In the genomic region with DNA sequence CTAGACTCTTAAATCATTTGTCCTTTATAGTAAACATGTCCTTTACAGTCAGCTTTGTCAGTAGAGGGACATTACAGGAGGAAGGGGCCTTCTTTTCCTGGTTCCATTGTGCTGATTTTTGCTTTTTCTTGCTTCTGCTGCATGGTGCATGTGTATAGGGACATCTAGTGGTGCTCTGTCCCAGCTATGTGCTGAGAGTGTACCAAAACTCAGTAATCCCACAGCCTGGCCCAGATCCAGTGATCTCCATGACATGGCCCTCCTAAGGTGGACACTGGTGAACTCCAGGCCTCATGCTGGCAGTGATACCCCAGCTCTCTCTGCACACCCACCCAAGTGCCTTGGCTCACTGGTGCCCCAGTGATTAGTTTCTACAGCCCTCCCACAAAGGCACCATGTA, we compare ENCODE assay signal across 9 cellular contexts. TPM values are rescaled to one million over a fixed set of nuclear protein-coding genes. Genes with fewer than 3 reads are reported as not detected.
DNase-seq lines count a peak whose midpoint lies in the region; FAIRE-seq and TF ChIP-seq lines count a peak whose summit lies in the region.
"Had no signal": no experiment of that assay in that cellular context is flagged by ENCODE, and none has a peak within 500 bp of the region (broad histone marks: within the 10 kb centered on the region; RNA-seq: fewer than 3 reads in every experiment).

No MANE protein-coding gene starts in this region.

- intact Hi-C loops in endothelial cell of umbilical vein (cut with micrococcal nuclease) (loop anchor here (1.0 to 10.0 kb wide), 3 partner anchors 89 to 358 kb away; partner anchors contain the start of genes AP1S2 and GRPR), thyroid gland (cut with DNase I) (no loop called here)

- CTCF ChIA-PET in endothelial cell of umbilical vein (lab: Charles Lee) = interaction anchor here (0.8 to 4.1 kb wide), 12 partner anchors 25 to 644 kb away, joined by 3 to 50 read pairs (median 4); partner anchors contain the start of genes AP1S2 and GRPR

- POLR2A ChIA-PET in endothelial cell of umbilical vein (lab: Charles Lee) = no interaction called here

- H3K79me2 ChIP-seq in endothelial cell of umbilical vein (ENCODE audit: control insufficient read depth, insufficient read depth, low read length) = no peaks in the 10 kb centered on the region
- H3K79me2 ChIP-seq in smooth muscle cell (ENCODE audit: low read depth) = no peaks in the 10 kb centered on the region

- peak; percentile 13 for DNase-seq in SIG-M5 treated with dmso at 0.1 percent for 504 hours (lab: John Stamatoyannopoulos, UW; ENCODE audit: unreplicated experiment)
- DNase-seq in SIG-M5 (lab: John Stamatoyannopoulos, UW) = no peak
- peak; percentile 17 to 29 for DNase-seq in NOMO-1 (lab: John Stamatoyannopoulos, UW; ENCODE audit: unreplicated experiment in 2 of 2)
- DNase-seq in endothelial cell of umbilical vein (ENCODE audit: low read depth, low spot score) = peak; percentile 35
- peak; percentile 0 for DNase-seq in smooth muscle cell (lab: John Stamatoyannopoulos, UW; ENCODE audit: unreplicated experiment)
- no peak for DNase-seq in T-helper 2 cell
- DNase-seq in DMS114 treated with DMSO at 0.1 percent for 48 hours (lab: John Stamatoyannopoulos, UW; ENCODE audit: unreplicated experiment) = no peak
- no peak for DNase-seq in thyroid gland

- H3K4me2 ChIP-seq in endothelial cell of umbilical vein (ENCODE audit: insufficient read depth, low read length) (no peak overlapping the region), smooth muscle cell (no peak overlapping the region)

- TF ChIP-seq CTCF in endothelial cell of umbilical vein (IDR thresholded peaks at IDR 0.05; ENCODE audit: extremely low read depth in 1 of 2, insufficient read depth in 1 of 2, low read depth in 1 of 2, low read length in 2 of 2) (peak; percentile 28 to 37), smooth muscle cell (IDR thresholded peaks at IDR 0.05; ENCODE audit: borderline replicate concordance, insufficient read depth, poor library complexity, severe bottlenecking) (peak; percentile 39), thyroid gland (IDR thresholded peaks at IDR 0.05) (no peak)

- H3K27ac ChIP-seq in endothelial cell of umbilical vein (ENCODE audit: insufficient read depth, low read depth, low read length) (no peak overlapping the region), smooth muscle cell (ENCODE audit: low read depth) (no peak overlapping the region), thyroid gland (no peak overlapping the region)

- H3K9ac ChIP-seq in endothelial cell of umbilical vein (replicated peaks; ENCODE audit: extremely low read depth, insufficient read depth, low read length) (no peak overlapping the region), smooth muscle cell (ENCODE audit: low read depth) (no peak overlapping the region)

- H3K27me3 ChIP-seq in endothelial cell of umbilical vein (ENCODE audit: control insufficient read depth in 2 of 2, insufficient read depth in 2 of 2, low read length in 2 of 2) = no peaks in the 10 kb centered on the region
- H3K27me3 ChIP-seq in smooth muscle cell (ENCODE audit: low read depth) = no peaks in the 10 kb centered on the region
- H3K27me3 ChIP-seq in thyroid gland = no peaks in the 10 kb centered on the region

- no peaks in the 10 kb centered on the region for H3K9me3 ChIP-seq in endothelial cell of umbilical vein (replicated peaks; ENCODE audit: control insufficient read depth, insufficient read depth, low read length)
- H3K9me3 ChIP-seq in smooth muscle cell (replicated peaks; ENCODE audit: low read depth) = no peaks in the 10 kb centered on the region
- H3K9me3 ChIP-seq in thyroid gland = no peaks in the 10 kb centered on the region

- no peaks in the 10 kb centered on the region for H3K4me1 ChIP-seq in endothelial cell of umbilical vein (ENCODE audit: control insufficient read depth, extremely low read depth, insufficient read depth, low read length)
- H3K4me1 ChIP-seq in smooth muscle cell (ENCODE audit: low read depth) = peaks cover 11% of the 10 kb centered on the region
- H3K4me1 ChIP-seq in thyroid gland = no peaks in the 10 kb centered on the region

- H3F3A ChIP-seq in smooth muscle cell (ENCODE audit: low read depth) = no peaks in the 10 kb centered on the region

- H4K20me1 ChIP-seq in endothelial cell of umbilical vein (replicated peaks; ENCODE audit: control insufficient read depth, extremely low read depth, insufficient read depth, low read length) (no peaks in the 10 kb centered on the region), smooth muscle cell (ENCODE audit: low read depth) (no peaks in the 10 kb centered on the region)

- FAIRE-seq in endothelial cell of umbilical vein (lab: Jason Lieb, UNC) = peak; percentile 90

- no peak overlapping the region for H2AFZ ChIP-seq in endothelial cell of umbilical vein (ENCODE audit: low read depth, low read length)
- no peak overlapping the region for H2AFZ ChIP-seq in smooth muscle cell (ENCODE audit: low read depth)

- H3K4me3 ChIP-seq in endothelial cell of umbilical vein (replicated peaks in 1 of 3; ENCODE audit: insufficient read depth in 1 of 3, low read depth in 1 of 3, low read length in 3 of 3) (no peak overlapping the region), smooth muscle cell (no peak overlapping the region), thyroid gland (replicated peaks in 1 of 3) (no peak overlapping the region)

- no peaks in the 10 kb centered on the region for H3K36me3 ChIP-seq in endothelial cell of umbilical vein (ENCODE audit: control insufficient read depth in 2 of 2, extremely low read depth in 1 of 2, insufficient read depth in 2 of 2, low read length in 2 of 2)
- no peaks in the 10 kb centered on the region for H3K36me3 ChIP-seq in smooth muscle cell (ENCODE audit: low read depth)
- H3K36me3 ChIP-seq in thyroid gland = no peaks in the 10 kb centered on the region

- BruUV-seq in endothelial cell of umbilical vein (replicated peaks; lab: Mats Ljungman, UMichigan) = no TSS peak

- TF ChIP-seq POLR2A in endothelial cell of umbilical vein (IDR thresholded peaks at IDR 0.05; ENCODE audit: low read depth, low read length) = no peak
- TF ChIP-seq POLR2A in thyroid gland (IDR thresholded peaks at IDR 0.05) = no peak

- H3K9me1 ChIP-seq in endothelial cell of umbilical vein (replicated peaks; ENCODE audit: control insufficient read depth, extremely low read depth, insufficient read depth, low read length) = no peaks in the 10 kb centered on the region

- dilution Hi-C loops in endothelial cell of umbilical vein (cut with MboI; ENCODE audit: extremely low pct_ligation_motif_present, low sequenced_read_pairs) = no loop called here

TF ChIP-seq in endothelial cell of umbilical vein, 7 proteins besides CTCF, POLR2A, EP300 and RAD21:
- no peak for TF ChIP-seq EZH2 (IDR thresholded peaks at IDR 0.05; ENCODE audit: borderline replicate concordance, low read depth, low read length, severe bottlenecking)
- TF ChIP-seq MAX (IDR thresholded peaks at IDR 0.05; ENCODE audit: insufficient read depth, insufficient read length) = no peak
- TF ChIP-seq JUN (IDR thresholded peaks at IDR 0.05; ENCODE audit: borderline replicate concordance, insufficient read depth, insufficient read length, low read depth) = no peak
- no peak for TF ChIP-seq FOS (IDR thresholded peaks at IDR 0.05; ENCODE audit: borderline replicate concordance, insufficient read depth, low read length)
- no peak for TF ChIP-seq GATA2 (IDR thresholded peaks at IDR 0.05; ENCODE audit: insufficient read depth, insufficient read length, low read depth, low read length)
TF ChIP-seq in endothelial cell of umbilical vein: peak in this region for 0.

RNA-seq across cellular contexts. Expression of gene MAGEB17, which starts 45.2 kb away (rescaled TPM):
- total RNA-seq in endothelial cell of umbilical vein (not detected in 2 replicates), smooth muscle cell (not detected in 2 replicates), thyroid gland (under 1 TPM in 3 of 4 donors, not detected in 1; 0.33 to 0.40 (median 0.39) TPM)
- polyA plus RNA-seq in endothelial cell of umbilical vein (not detected in 2 replicates), smooth muscle cell (0.32 and 0.50 TPM in 2 replicates)
- polyA plus RNA-seq in endothelial cell of umbilical vein (2011; cell fraction: cytosol; rRNA removed) = not detected in 2 replicates
- 0.13 TPM in 1 of 2 replicates, not detected in the other for polyA plus RNA-seq in endothelial cell of umbilical vein (2011; cell fraction: nucleus; rRNA removed)
- polyA plus RNA-seq in endothelial cell of umbilical vein (2012) = not detected in 2 replicates
- polyA minus RNA-seq in endothelial cell of umbilical vein = not detected in 2 replicates
- not detected for polyA minus RNA-seq in endothelial cell of umbilical vein (2011; cell fraction: cytosol; rRNA and poly(A)+ RNA removed)
- not detected in 2 replicates for polyA minus RNA-seq in endothelial cell of umbilical vein (2011; cell fraction: nucleus; rRNA and poly(A)+ RNA removed)
- total RNA-seq: mesothelial cell of epicardium had no signal

Comparison
In these comparisons a context has a peak if more than half of its experiments do, and no peak if none do; other contexts are left out.
1. DNase-seq: peak in SIG-M5 treated with dmso at 0.1 percent for 504 hours (single experiment), NOMO-1 (2 of 2), endothelial cell of umbilical vein (single experiment) and smooth muscle cell (single experiment); none in SIG-M5 (single experiment), T-helper 2 cell (0 of 5), DMS114 treated with DMSO at 0.1 percent for 48 hours (single experiment) and thyroid gland (0 of 2).
2. CTCF ChIP-seq: peak in endothelial cell of umbilical vein (2 of 2) and smooth muscle cell (single experiment); none in thyroid gland (0 of 6).